2 cellular contexts compared by ENCODE assay signal in the genomic region with DNA sequence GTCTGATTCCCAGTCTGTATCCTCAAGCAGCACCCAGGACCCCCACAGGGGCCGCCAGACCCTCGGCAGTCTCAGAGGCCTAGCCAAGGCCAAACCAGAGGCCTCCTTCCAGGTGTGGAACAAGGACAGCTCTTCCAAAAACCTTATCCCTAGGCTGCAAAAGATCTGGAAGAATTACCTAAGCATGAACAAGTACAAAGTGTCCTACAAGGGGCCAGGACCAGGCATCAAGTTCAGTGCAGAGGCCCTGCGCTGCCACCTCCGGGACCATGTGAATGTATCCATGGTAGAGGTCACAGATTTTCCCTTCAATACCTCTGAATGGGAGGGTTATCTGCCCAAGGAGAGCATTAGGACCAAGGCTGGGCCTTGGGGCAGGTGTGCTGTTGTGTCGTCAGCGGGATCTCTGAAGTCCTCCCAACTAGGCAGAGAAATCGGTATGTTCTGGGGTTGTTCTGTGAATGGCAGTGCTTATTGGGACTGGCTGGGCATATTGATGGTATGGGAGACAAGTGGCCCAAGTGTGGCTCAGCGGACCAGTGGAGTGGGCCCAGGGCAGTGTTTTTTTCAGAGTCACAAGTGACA.
TF ChIP-seq lines count a peak whose summit lies in the region.

No MANE protein-coding gene starts in this region.

TF ChIP-seq in HEK293T, 16 proteins besides CTCF, POLR2A, EP300 and RAD21 (continued from another document):
- no peak for TF ChIP-seq CTBP1 (IDR thresholded peaks at IDR 0.05; ENCODE audit: borderline replicate concordance)
- no peak for TF ChIP-seq ZNF384 (IDR thresholded peaks at IDR 0.05)
- no peak for TF ChIP-seq FOXK2 (IDR thresholded peaks at IDR 0.05)
- TF ChIP-seq TARDBP (IDR thresholded peaks at IDR 0.05): no peak
- no peak for TF ChIP-seq BHLHE40 (IDR thresholded peaks at IDR 0.05; ENCODE audit: borderline replicate concordance)
- no peak for TF ChIP-seq ARNT (IDR thresholded peaks at IDR 0.05)
- no peak for TF ChIP-seq ELF4 (IDR thresholded peaks at IDR 0.05)
- TF ChIP-seq, protein P1, sequence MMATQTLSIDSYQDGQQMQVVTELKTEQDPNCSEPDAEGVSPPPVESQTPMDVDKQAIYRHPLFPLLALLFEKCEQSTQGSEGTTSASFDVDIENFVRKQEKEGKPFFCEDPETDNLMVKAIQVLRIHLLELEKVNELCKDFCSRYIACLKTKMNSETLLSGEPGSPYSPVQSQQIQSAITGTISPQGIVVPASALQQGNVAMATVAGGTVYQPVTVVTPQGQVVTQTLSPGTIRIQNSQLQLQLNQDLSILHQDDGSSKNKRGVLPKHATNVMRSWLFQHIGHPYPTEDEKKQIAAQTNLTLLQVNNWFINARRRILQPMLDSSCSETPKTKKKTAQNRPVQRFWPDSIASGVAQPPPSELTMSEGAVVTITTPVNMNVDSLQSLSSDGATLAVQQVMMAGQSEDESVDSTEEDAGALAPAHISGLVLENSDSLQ (IDR thresholded peaks at IDR 0.05): no peak
- no peak for TF ChIP-seq LEF1 (IDR thresholded peaks at IDR 0.05; ENCODE audit: borderline replicate concordance)
- TF ChIP-seq FOXM1 (IDR thresholded peaks at IDR 0.05; ENCODE audit: borderline replicate concordance): no peak
TF ChIP-seq in HEK293T: peak in this region for 0.

TF ChIP-seq in GM23338, 12 proteins besides CTCF, POLR2A, EP300 and RAD21 (continued from another document):
- TF ChIP-seq, protein P2, sequence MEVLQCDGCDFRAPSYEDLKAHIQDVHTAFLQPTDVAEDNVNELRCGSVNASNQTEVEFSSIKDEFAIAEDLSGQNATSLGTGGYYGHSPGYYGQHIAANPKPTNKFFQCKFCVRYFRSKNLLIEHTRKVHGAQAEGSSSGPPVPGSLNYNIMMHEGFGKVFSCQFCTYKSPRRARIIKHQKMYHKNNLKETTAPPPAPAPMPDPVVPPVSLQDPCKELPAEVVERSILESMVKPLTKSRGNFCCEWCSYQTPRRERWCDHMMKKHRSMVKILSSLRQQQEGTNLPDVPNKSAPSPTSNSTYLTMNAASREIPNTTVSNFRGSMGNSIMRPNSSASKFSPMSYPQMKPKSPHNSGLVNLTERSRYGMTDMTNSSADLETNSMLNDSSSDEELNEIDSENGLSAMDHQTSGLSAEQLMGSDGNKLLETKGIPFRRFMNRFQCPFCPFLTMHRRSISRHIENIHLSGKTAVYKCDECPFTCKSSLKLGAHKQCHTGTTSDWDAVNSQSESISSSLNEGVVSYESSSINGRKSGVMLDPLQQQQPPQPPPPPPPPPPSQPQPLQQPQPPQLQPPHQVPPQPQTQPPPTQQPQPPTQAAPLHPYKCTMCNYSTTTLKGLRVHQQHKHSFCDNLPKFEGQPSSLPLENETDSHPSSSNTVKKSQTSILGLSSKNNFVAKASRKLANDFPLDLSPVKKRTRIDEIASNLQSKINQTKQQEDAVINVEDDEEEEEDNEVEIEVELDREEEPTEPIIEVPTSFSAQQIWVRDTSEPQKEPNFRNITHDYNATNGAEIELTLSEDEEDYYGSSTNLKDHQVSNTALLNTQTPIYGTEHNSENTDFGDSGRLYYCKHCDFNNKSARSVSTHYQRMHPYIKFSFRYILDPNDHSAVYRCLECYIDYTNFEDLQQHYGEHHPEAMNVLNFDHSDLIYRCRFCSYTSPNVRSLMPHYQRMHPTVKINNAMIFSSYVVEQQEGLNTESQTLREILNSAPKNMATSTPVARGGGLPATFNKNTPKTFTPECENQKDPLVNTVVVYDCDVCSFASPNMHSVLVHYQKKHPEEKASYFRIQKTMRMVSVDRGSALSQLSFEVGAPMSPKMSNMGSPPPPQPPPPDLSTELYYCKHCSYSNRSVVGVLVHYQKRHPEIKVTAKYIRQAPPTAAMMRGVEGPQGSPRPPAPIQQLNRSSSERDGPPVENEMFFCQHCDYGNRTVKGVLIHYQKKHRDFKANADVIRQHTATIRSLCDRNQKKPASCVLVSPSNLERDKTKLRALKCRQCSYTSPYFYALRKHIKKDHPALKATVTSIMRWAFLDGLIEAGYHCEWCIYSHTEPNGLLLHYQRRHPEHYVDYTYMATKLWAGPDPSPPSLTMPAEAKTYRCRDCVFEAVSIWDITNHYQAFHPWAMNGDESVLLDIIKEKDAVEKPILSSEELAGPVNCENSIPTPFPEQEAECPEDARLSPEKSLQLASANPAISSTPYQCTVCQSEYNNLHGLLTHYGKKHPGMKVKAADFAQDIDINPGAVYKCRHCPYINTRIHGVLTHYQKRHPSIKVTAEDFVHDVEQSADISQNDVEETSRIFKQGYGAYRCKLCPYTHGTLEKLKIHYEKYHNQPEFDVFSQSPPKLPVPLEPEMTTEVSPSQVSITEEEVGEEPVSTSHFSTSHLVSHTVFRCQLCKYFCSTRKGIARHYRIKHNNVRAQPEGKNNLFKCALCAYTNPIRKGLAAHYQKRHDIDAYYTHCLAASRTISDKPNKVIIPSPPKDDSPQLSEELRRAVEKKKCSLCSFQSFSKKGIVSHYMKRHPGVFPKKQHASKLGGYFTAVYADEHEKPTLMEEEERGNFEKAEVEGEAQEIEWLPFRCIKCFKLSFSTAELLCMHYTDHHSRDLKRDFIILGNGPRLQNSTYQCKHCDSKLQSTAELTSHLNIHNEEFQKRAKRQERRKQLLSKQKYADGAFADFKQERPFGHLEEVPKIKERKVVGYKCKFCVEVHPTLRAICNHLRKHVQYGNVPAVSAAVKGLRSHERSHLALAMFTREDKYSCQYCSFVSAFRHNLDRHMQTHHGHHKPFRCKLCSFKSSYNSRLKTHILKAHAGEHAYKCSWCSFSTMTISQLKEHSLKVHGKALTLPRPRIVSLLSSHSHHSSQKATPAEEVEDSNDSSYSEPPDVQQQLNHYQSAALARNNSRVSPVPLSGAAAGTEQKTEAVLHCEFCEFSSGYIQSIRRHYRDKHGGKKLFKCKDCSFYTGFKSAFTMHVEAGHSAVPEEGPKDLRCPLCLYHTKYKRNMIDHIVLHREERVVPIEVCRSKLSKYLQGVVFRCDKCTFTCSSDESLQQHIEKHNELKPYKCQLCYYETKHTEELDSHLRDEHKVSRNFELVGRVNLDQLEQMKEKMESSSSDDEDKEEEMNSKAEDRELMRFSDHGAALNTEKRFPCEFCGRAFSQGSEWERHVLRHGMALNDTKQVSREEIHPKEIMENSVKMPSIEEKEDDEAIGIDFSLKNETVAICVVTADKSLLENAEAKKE (CRISPR knock-in tag; IDR thresholded peaks at IDR 0.05): no peak
- TF ChIP-seq, protein P3, sequence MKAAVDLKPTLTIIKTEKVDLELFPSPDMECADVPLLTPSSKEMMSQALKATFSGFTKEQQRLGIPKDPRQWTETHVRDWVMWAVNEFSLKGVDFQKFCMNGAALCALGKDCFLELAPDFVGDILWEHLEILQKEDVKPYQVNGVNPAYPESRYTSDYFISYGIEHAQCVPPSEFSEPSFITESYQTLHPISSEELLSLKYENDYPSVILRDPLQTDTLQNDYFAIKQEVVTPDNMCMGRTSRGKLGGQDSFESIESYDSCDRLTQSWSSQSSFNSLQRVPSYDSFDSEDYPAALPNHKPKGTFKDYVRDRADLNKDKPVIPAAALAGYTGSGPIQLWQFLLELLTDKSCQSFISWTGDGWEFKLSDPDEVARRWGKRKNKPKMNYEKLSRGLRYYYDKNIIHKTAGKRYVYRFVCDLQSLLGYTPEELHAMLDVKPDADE (IDR thresholded peaks at IDR 0.05): no peak
- no peak for TF ChIP-seq ZNF114 (CRISPR knock-in tag; IDR thresholded peaks at IDR 0.05)
- TF ChIP-seq ZNF331 (CRISPR knock-in tag; IDR thresholded peaks at IDR 0.05; ENCODE audit: low read depth): no peak
- TF ChIP-seq POLR2AphosphoS5 (IDR thresholded peaks at IDR 0.05; ENCODE audit: low read depth): no peak
- TF ChIP-seq, protein P4, sequence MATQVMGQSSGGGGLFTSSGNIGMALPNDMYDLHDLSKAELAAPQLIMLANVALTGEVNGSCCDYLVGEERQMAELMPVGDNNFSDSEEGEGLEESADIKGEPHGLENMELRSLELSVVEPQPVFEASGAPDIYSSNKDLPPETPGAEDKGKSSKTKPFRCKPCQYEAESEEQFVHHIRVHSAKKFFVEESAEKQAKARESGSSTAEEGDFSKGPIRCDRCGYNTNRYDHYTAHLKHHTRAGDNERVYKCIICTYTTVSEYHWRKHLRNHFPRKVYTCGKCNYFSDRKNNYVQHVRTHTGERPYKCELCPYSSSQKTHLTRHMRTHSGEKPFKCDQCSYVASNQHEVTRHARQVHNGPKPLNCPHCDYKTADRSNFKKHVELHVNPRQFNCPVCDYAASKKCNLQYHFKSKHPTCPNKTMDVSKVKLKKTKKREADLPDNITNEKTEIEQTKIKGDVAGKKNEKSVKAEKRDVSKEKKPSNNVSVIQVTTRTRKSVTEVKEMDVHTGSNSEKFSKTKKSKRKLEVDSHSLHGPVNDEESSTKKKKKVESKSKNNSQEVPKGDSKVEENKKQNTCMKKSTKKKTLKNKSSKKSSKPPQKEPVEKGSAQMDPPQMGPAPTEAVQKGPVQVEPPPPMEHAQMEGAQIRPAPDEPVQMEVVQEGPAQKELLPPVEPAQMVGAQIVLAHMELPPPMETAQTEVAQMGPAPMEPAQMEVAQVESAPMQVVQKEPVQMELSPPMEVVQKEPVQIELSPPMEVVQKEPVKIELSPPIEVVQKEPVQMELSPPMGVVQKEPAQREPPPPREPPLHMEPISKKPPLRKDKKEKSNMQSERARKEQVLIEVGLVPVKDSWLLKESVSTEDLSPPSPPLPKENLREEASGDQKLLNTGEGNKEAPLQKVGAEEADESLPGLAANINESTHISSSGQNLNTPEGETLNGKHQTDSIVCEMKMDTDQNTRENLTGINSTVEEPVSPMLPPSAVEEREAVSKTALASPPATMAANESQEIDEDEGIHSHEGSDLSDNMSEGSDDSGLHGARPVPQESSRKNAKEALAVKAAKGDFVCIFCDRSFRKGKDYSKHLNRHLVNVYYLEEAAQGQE (IDR thresholded peaks at IDR 0.05; ENCODE audit: unreplicated experiment): no peak
- TF ChIP-seq NANOG (IDR thresholded peaks at IDR 0.05; ENCODE audit: borderline replicate concordance): no peak
- TF ChIP-seq EZH2phosphoT487 (IDR thresholded peaks at IDR 0.05; ENCODE audit: unreplicated experiment): no peak
- TF ChIP-seq CREB1 (CRISPR knock-in tag; IDR thresholded peaks at IDR 0.05; ENCODE audit: low read depth): no peak
- no peak for TF ChIP-seq JUNB (IDR thresholded peaks at IDR 0.05; ENCODE audit: unreplicated experiment)
- no peak for TF ChIP-seq STAT1 (IDR thresholded peaks at IDR 0.05; ENCODE audit: unreplicated experiment)
